Comparison of ENCODE assay signal across 17 cellular contexts in genomic region chr11:122706261-122706660, GRCh38. TPM values are rescaled to one million over a fixed set of nuclear protein-coding genes. Genes with fewer than 3 reads are reported as not detected.
DNase-seq lines count a peak whose midpoint lies in the region; FAIRE-seq and TF ChIP-seq lines count a peak whose summit lies in the region.
"Had no signal": no experiment of that assay in that cellular context is flagged by ENCODE, and none has a peak within 500 bp of the region (broad histone marks: within the 10 kb centered on the region; RNA-seq: fewer than 3 reads in every experiment).

No MANE protein-coding gene starts in this region.

- POLR2A ChIA-PET in AG04450 (lab: Yijun Ruan, JAX): interaction anchor here (1.0 to 1.6 kb wide), 3 partner anchors 21 to 64 kb away, joined by 3 to 6 read pairs (median 5); no protein-coding TSS in a partner anchor
- POLR2A ChIA-PET in activated CD4-positive, alpha-beta memory T cell treated with anti-CD3 and anti-CD28 coated beads for 36 hours (lab: Charles Lee): interaction anchor here (1.0 kb wide), 1 partner anchor 22 kb away, joined by 3 read pairs; no protein-coding TSS in a partner anchor

- no peaks in the 10 kb centered on the region for H3K9me3 ChIP-seq in AG04450 (ENCODE audit: control insufficient read depth, insufficient read depth, low read length)
- H3K9me3 ChIP-seq in neuronal stem cell (replicated peaks in 1 of 2; ENCODE audit: control insufficient read depth in 2 of 2, insufficient read depth in 1 of 2, low read depth in 1 of 2, low read length in 2 of 2): no peaks in the 10 kb centered on the region
- H3K9me3 ChIP-seq: thoracic aorta had no signal

- H2AFZ ChIP-seq in neuronal stem cell (ENCODE audit: low read length): no peak overlapping the region

- DNase-seq in AG04450 (ENCODE audit: low read depth, low spot score): no peak
- no peak for DNase-seq in H54 (ENCODE audit: insufficient read length, low spot score)
- DNase-seq in amniotic epithelial cell (ENCODE audit: low read depth): peak; percentile 83
- peak; percentile 63 for DNase-seq in iris pigment epithelial cell (ENCODE audit: low read depth)
- DNase-seq in activated CD4-positive, alpha-beta memory T cell treated with anti-CD3 and anti-CD28 coated beads for 36 hours: no peak
- no peak for DNase-seq in nephron progenitor cell
- DNase-seq in NCI-H2171 treated with DMSO at 0.1 percent for 48 hours (lab: John Stamatoyannopoulos, UW): no peak
- DNase-seq in neuronal stem cell (ENCODE audit: low spot score): no peak
- DNase-seq: activated CD4-positive, alpha-beta T cell treated with anti-CD3 and anti-CD28 coated beads for 1 hour; activated T-cell treated with anti-CD3 and anti-CD28 coated beads, Interleukin-2, amount 50 U/mL, for 48 hours; amniotic stem cell; dermis blood vessel endothelial cell; NCI-H1048; posterior cingulate gyrus; T-cell had no signal

- H4K8ac ChIP-seq in neuronal stem cell (ENCODE audit: low read depth, low read length): no peak overlapping the region

- H2BK15ac ChIP-seq in neuronal stem cell (ENCODE audit: low read length): no peak overlapping the region

- H3K18ac ChIP-seq in neuronal stem cell (ENCODE audit: low read length): no peak overlapping the region

- TF ChIP-seq POLR2A in H54 (IDR thresholded peaks at IDR 0.05; ENCODE audit: low read depth, low read length): no peak

- no peak overlapping the region for H3K9ac ChIP-seq in neuronal stem cell (ENCODE audit: low read depth, low read length, poor library complexity)

- no peak overlapping the region for H4K91ac ChIP-seq in neuronal stem cell (ENCODE audit: low read depth, low read length, poor library complexity)

- H2AK5ac ChIP-seq in neuronal stem cell (ENCODE audit: low read depth, low read length): no peak overlapping the region

- H3K27ac Mint-ChIP-seq in activated CD4-positive, alpha-beta memory T cell treated with anti-CD3 and anti-CD28 coated beads for 36 hours: no peak overlapping the region
- no peak overlapping the region for H3K27ac Mint-ChIP-seq in nephron progenitor cell

- no peak overlapping the region for H3K14ac ChIP-seq in neuronal stem cell (ENCODE audit: low read length)

- no peaks in the 10 kb centered on the region for H3K27me3 Mint-ChIP-seq in activated CD4-positive, alpha-beta memory T cell treated with anti-CD3 and anti-CD28 coated beads for 36 hours
- no peaks in the 10 kb centered on the region for H3K27me3 Mint-ChIP-seq in nephron progenitor cell (ENCODE audit: low read depth, poor library complexity)
- H3K27me3 Mint-ChIP-seq: T-cell had no signal

- no peaks in the 10 kb centered on the region for H3K9me3 Mint-ChIP-seq in activated CD4-positive, alpha-beta memory T cell treated with anti-CD3 and anti-CD28 coated beads for 36 hours
- H3K9me3 Mint-ChIP-seq in nephron progenitor cell: no peaks in the 10 kb centered on the region
- H3K9me3 Mint-ChIP-seq: T-cell had no signal

- CTCF ChIA-PET in AG04450 (lab: Charles Lee): interaction anchor here (0.7 to 2.6 kb wide), 4 partner anchors 11 to 126 kb away, joined by 3 to 12 read pairs (median 3); no protein-coding TSS in a partner anchor
- CTCF ChIA-PET in activated CD4-positive, alpha-beta memory T cell treated with anti-CD3 and anti-CD28 coated beads for 36 hours (lab: Charles Lee): interaction anchor here (0.6 to 1.4 kb wide), 2 partner anchors 48 to 146 kb away, joined by 5 to 6 read pairs; no protein-coding TSS in a partner anchor

- no CpG with 5 or more reads among the region's 3 CpGs for WGBS in neuronal stem cell (ENCODE audit: extremely low coverage in 2 of 2, insufficient read length in 2 of 2, insufficient replicate concordance in 1 of 2), 2 donors

- no peaks in the 10 kb centered on the region for H3K36me3 ChIP-seq in neuronal stem cell (replicated peaks in 1 of 2; ENCODE audit: control insufficient read depth in 2 of 2, insufficient read depth in 2 of 2, low read length in 2 of 2)
- H3K36me3 ChIP-seq: thoracic aorta had no signal

- H3K4me3 ChIP-seq in AG04450 (ENCODE audit: low read depth, low read length) (no peak overlapping the region), neuronal stem cell (ENCODE audit: low read length in 2 of 2) (no peak overlapping the region)
- H3K4me3 ChIP-seq: thoracic aorta had no signal

- peaks cover 35% of the 10 kb centered on the region for H3K4me1 Mint-ChIP-seq in activated CD4-positive, alpha-beta memory T cell treated with anti-CD3 and anti-CD28 coated beads for 36 hours (ENCODE audit: low read depth)
- H3K4me1 Mint-ChIP-seq in nephron progenitor cell: peaks cover 10% of the 10 kb centered on the region

- no peak overlapping the region for H3K23ac ChIP-seq in neuronal stem cell (ENCODE audit: low read depth, low read length, poor library complexity)

- no peak overlapping the region for H3K4ac ChIP-seq in neuronal stem cell (ENCODE audit: low read length)

- no peaks in the 10 kb centered on the region for H3K36me3 Mint-ChIP-seq in activated CD4-positive, alpha-beta memory T cell treated with anti-CD3 and anti-CD28 coated beads for 36 hours
- H3K36me3 Mint-ChIP-seq in nephron progenitor cell (ENCODE audit: low read depth): peaks cover 11% of the 10 kb centered on the region

- no peaks in the 10 kb centered on the region for H3K79me1 ChIP-seq in neuronal stem cell (ENCODE audit: low read depth, low read length)

- H3K4me3 Mint-ChIP-seq in activated CD4-positive, alpha-beta memory T cell treated with anti-CD3 and anti-CD28 coated beads for 36 hours: no peak overlapping the region
- no peak overlapping the region for H3K4me3 Mint-ChIP-seq in nephron progenitor cell
- H3K4me3 Mint-ChIP-seq: T-cell had no signal

- peak; percentile 30 for FAIRE-seq in H54 (lab: Jason Lieb, UNC)

- TF ChIP-seq CTCF in AG04450 (IDR thresholded peaks at IDR 0.05; ENCODE audit: low read depth, low read length): no peak
- TF ChIP-seq CTCF in nephron progenitor cell (IDR thresholded peaks at IDR 0.05): no peak

- peak overlapping the region; percentile 62 for H3K27ac ChIP-seq in AG04450 (ENCODE audit: low read depth, low read length)
- H3K27ac ChIP-seq in neuronal stem cell (replicated peaks; ENCODE audit: low read length): no peak overlapping the region
- H3K27ac ChIP-seq: foreskin keratinocyte, thoracic aorta had no signal

- no peak overlapping the region for H2BK5ac ChIP-seq in neuronal stem cell (ENCODE audit: low read length)

- H3K4me2 ChIP-seq in neuronal stem cell (ENCODE audit: insufficient read depth, low read length, poor library complexity, severe bottlenecking): no peak overlapping the region

- no peak overlapping the region for H2BK120ac ChIP-seq in neuronal stem cell (ENCODE audit: low read depth, low read length)

- intact Hi-C loops in activated CD4-positive, alpha-beta memory T cell treated with anti-CD3 and anti-CD28 coated beads for 36 hours (cut with micrococcal nuclease): no loop called here

- H3K4me1 ChIP-seq in neuronal stem cell (ENCODE audit: control insufficient read depth in 2 of 2, insufficient read depth in 1 of 2, low read depth in 1 of 2, low read length in 2 of 2): peaks cover 0 to 2% of the 10 kb centered on the region in 2 donors

- no peaks in the 10 kb centered on the region for H3K27me3 ChIP-seq in AG04450 (ENCODE audit: control insufficient read depth, insufficient read depth, low read length)
- H3K27me3 ChIP-seq in neuronal stem cell (ENCODE audit: control insufficient read depth in 3 of 3, insufficient read depth in 3 of 3, low read depth in 1 of 3, low read length in 3 of 3): no peaks in the 10 kb centered on the region
- H3K27me3 ChIP-seq: foreskin keratinocyte had no signal

- no peak overlapping the region for H2BK12ac ChIP-seq in neuronal stem cell (ENCODE audit: low read length)

RNA-seq across cellular contexts. Expression of gene UBASH3B, which starts 50.7 kb away (rescaled TPM):
- polyA plus RNA-seq in AG04450 (2011; rRNA removed): 19.1 and 25.0 TPM in 2 replicates
- polyA minus RNA-seq in AG04450 (2011; rRNA and poly(A)+ RNA removed): 93.1 and 124 TPM in 2 replicates
- total RNA-seq in activated CD4-positive, alpha-beta memory T cell treated with anti-CD3 and anti-CD28 coated beads for 36 hours: 10 to 100 TPM; 18.8 to 20.8 TPM
- 3.4 TPM for polyA plus RNA-seq in neuronal stem cell (2013, experiment 1 of 2)
- 3.6 TPM for polyA plus RNA-seq in neuronal stem cell (2013, experiment 2 of 2)

Comparison
In these comparisons a context has a peak if more than half of its experiments do, and no peak if none do; other contexts are left out.
1. DNase-seq: peak in amniotic epithelial cell (single experiment) and iris pigment epithelial cell (single experiment); none in AG04450 (single experiment), H54 (single experiment), activated CD4-positive, alpha-beta memory T cell treated with anti-CD3 and anti-CD28 coated beads for 36 hours (single experiment), nephron progenitor cell (single experiment), NCI-H2171 treated with DMSO at 0.1 percent for 48 hours (single experiment) and neuronal stem cell (single experiment).